Comparison of ENCODE assay signal across 28 cellular contexts in the genomic region with DNA sequence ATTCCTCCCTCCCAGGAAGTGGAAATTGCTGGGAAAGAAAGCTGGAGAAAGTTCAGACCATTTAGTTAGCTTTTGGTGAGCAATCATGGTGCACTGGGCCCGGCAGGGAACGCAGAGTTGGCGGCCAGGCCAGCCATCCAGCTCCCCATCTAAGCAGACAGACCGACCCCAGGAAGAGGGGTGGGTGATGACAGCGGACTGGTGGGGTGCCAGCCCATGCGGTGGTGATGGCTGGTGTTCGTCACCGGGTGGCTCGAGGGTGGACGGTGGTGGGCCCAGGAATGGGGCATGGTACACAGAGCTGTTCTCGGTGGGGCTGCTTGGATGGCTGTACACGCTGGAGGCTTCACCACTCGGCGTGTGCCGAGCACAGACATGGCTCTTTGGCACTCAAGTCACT.
"Had no signal": no experiment of that assay in that cellular context is flagged by ENCODE, and none has a peak within 500 bp of the region (broad histone marks: within the 10 kb centered on the region; RNA-seq: fewer than 3 reads in every experiment).

No MANE protein-coding gene starts in this region.

- H3K9me3 ChIP-seq: neutrophil, ovary, psoas muscle, right lobe of liver, sigmoid colon, suprapubic skin, testis, tibial artery, transverse colon, upper lobe of right lung, uterus had no signal

- H2AFZ ChIP-seq: neural progenitor cell, parathyroid adenoma had no signal

- H3K27ac ChIP-seq: neural progenitor cell, neutrophil, ovary, parathyroid adenoma, psoas muscle, right lobe of liver, sigmoid colon, suprapubic skin, testis, tibial artery, transverse colon, upper lobe of right lung, uterus had no signal

- H3K27me3 ChIP-seq: neural progenitor cell, ovary, right lobe of liver, sigmoid colon, testis, tibial artery, transverse colon, upper lobe of right lung, uterus had no signal

- H3K4me2 ChIP-seq: neural progenitor cell had no signal

- DNase-seq: naive thymus-derived CD4-positive, alpha-beta T cell; natural killer cell; nucleus accumbens; ovary; posterior cingulate gyrus; psoas muscle; right cardiac atrium; right lobe of liver; sigmoid colon; small intestine; stimulated activated CD4-positive, alpha-beta T cell treated with anti-CD3 and anti-CD28 coated beads, Interleukin-15, amount 100 ng/mL, for 24 hours; stimulated activated CD4-positive, alpha-beta T cell treated with anti-CD3 and anti-CD28 coated beads, Interleukin-2, amount 100 ng/mL, for 24 hours; stimulated activated CD4-positive, alpha-beta T cell treated with anti-CD3 and anti-CD28 coated beads, Interleukin-2, amount 100 ng/mL, for 48 hours; stimulated activated CD4-positive, alpha-beta T cell treated with anti-CD3 and anti-CD28 coated beads, Interleukin-4, amount 100 ng/mL, for 4 hours; stimulated activated CD8-positive, alpha-beta memory T cell treated with anti-CD3 and anti-CD28 coated beads, Interleukin-4, amount 100 ng/mL, for 48 hours; stimulated activated naive CD4-positive, alpha-beta T cell; stimulated activated naive CD8-positive, alpha-beta T cell treated with anti-CD3 and anti-CD28 coated beads, Interleukin-15, amount 100 ng/mL, for 72 hours; stimulated activated naive CD8-positive, alpha-beta T cell treated with anti-CD3 and anti-CD28 coated beads, Interleukin-15, Interleukin-2, amounts not matched to agents 100 U/mL and 50 U/mL, for 24 hours; substantia nigra; testis; tibial artery; transverse colon; upper lobe of right lung; uterus had no signal

- H3K4me1 ChIP-seq: psoas muscle, right lobe of liver, sigmoid colon, suprapubic skin, testis, tibial artery, transverse colon, upper lobe of right lung had no signal

- H3K9ac ChIP-seq: neural progenitor cell, parathyroid adenoma had no signal

- H3K36me3 ChIP-seq: neural progenitor cell, neutrophil, ovary, right lobe of liver, sigmoid colon, suprapubic skin, transverse colon, upper lobe of right lung, uterus had no signal

- H3K4me3 ChIP-seq: neural progenitor cell, ovary, psoas muscle, right lobe of liver, sigmoid colon, suprapubic skin, testis, tibial artery, transverse colon, upper lobe of right lung, uterus had no signal
